ENCODE assay signal across 25 cellular contexts in genomic region chr9:136121801-136122200, GRCh38.
"Had no signal": no experiment of that assay in that cellular context is flagged by ENCODE, and none has a peak within 500 bp of the region (broad histone marks: within the 10 kb centered on the region; RNA-seq: fewer than 3 reads in every experiment).

No MANE protein-coding gene starts in this region.

- H3K36me3 ChIP-seq: colonic mucosa, gastrocnemius medialis, ovary, right lobe of liver, thyroid gland, vagina had no signal

- H3K4me3 ChIP-seq: colonic mucosa, lung, ovary, right lobe of liver, smooth muscle cell, thyroid gland, vagina had no signal

- DNase-seq: colonic mucosa; effector CD8-positive, alpha-beta T cell; endodermal cell; foreskin fibroblast; gastrocnemius medialis; head of caudate nucleus; naive B cell; occipital lobe; ovary; right lobe of liver; stimulated activated CD4-positive, alpha-beta T cell treated with anti-CD3 and anti-CD28 coated beads, Interleukin-12 subunit alpha, Interleukin-12 subunit beta, amount 100 ng/mL, for 4 hours; stimulated activated CD4-positive, alpha-beta T cell treated with anti-CD3 and anti-CD28 coated beads, Interleukin-1b, Interleukin-23, amount 100 ng/mL, for 48 hours; stimulated activated CD4-positive, alpha-beta T cell treated with anti-CD3 and anti-CD28 coated beads, Interleukin-4, amount 100 ng/mL, for 1 hour; stimulated activated naive CD4-positive, alpha-beta T cell treated with Interleukin-2 at 50 U/mL for 16 hours; stomach; thyroid gland had no signal

- H3K9me3 Mint-ChIP-seq: endodermal cell; natural killer cell treated with Interleukin-12 subunit alpha and Interleukin-12 subunit beta and Interleukin-15 and Interleukin-18, amount 100 ng/mL, for 72 hours had no signal

- H3K27ac ChIP-seq: colonic mucosa, epithelial cell of prostate, ovary, right lobe of liver, stomach, thyroid gland, vagina had no signal

- ATAC-seq: esophagus mucosa; gastrocnemius medialis; left lobe of liver; natural killer cell treated with Interleukin-12 subunit alpha and Interleukin-12 subunit beta and Interleukin-15 and Interleukin-18, amount 100 ng/mL, for 72 hours; right lobe of liver; stimulated activated effector memory CD8-positive, alpha-beta T cell treated with anti-CD3 and anti-CD28 coated beads, Interleukin-12 subunit alpha, Interleukin-12 subunit beta, amount 100 ng/mL, for 72 hours had no signal

- H3K27ac Mint-ChIP-seq: endodermal cell; memory B cell; natural killer cell treated with Interleukin-12 subunit alpha and Interleukin-12 subunit beta and Interleukin-15 and Interleukin-18, amount 100 ng/mL, for 72 hours had no signal

- H3K27me3 ChIP-seq: gastrocnemius medialis, ovary, right lobe of liver, thyroid gland, vagina had no signal

- H3K4me1 Mint-ChIP-seq: endodermal cell, memory B cell had no signal

- H3K36me3 Mint-ChIP-seq: naive B cell; natural killer cell treated with Interleukin-12 subunit alpha and Interleukin-12 subunit beta and Interleukin-15 and Interleukin-18, amount 100 ng/mL, for 72 hours; stimulated activated effector memory CD8-positive, alpha-beta T cell treated with anti-CD3 and anti-CD28 coated beads, Interleukin-12 subunit alpha, Interleukin-12 subunit beta, amount 100 ng/mL, for 72 hours had no signal

- H3K4me3 Mint-ChIP-seq: endodermal cell; memory B cell; natural killer cell treated with Interleukin-12 subunit alpha and Interleukin-12 subunit beta and Interleukin-15 and Interleukin-18, amount 100 ng/mL, for 72 hours; stimulated activated effector memory CD8-positive, alpha-beta T cell treated with anti-CD3 and anti-CD28 coated beads, Interleukin-12 subunit alpha, Interleukin-12 subunit beta, amount 100 ng/mL, for 72 hours had no signal

- H3K9me3 ChIP-seq: colonic mucosa, gastrocnemius medialis, ovary, right lobe of liver, stomach, thyroid gland, vagina had no signal
